ENCODE assay signal across 22 cellular contexts in genomic region chr20:8033447-8033846, GRCh38. TPM values are rescaled to one million over a fixed set of nuclear protein-coding genes. Genes with fewer than 3 reads are reported as not detected.
DNase-seq lines count a peak whose midpoint lies in the region; ATAC-seq, FAIRE-seq and TF ChIP-seq lines count a peak whose summit lies in the region.
"Had no signal": no experiment of that assay in that cellular context is flagged by ENCODE, and none has a peak within 500 bp of the region (broad histone marks: within the 10 kb centered on the region; RNA-seq: fewer than 3 reads in every experiment).

No MANE protein-coding gene starts in this region.

- H3K9me3 ChIP-seq in lower lobe of right lung: no peaks in the 10 kb centered on the region
- H3K9me3 ChIP-seq: BLaER1 had no signal

- H3K36me3 ChIP-seq in lower lobe of right lung: no peaks in the 10 kb centered on the region
- H3K36me3 ChIP-seq: BLaER1 had no signal

- no peaks in the 10 kb centered on the region for H3K4me1 Mint-ChIP-seq in activated naive CD8-positive, alpha-beta T cell treated with anti-CD3 and anti-CD28 coated beads, Interleukin-2, amount 50 U/mL, for 24 hours
- H3K4me1 Mint-ChIP-seq: B cell; CD8-positive, alpha-beta memory T cell had no signal

- no peak overlapping the region for H3K4me3 ChIP-seq in lower lobe of right lung
- H3K4me3 ChIP-seq: BLaER1, GM12878 had no signal

- H3K4me1 ChIP-seq in lower lobe of right lung: no peaks in the 10 kb centered on the region
- H3K4me1 ChIP-seq: BLaER1 had no signal

- no peaks in the 10 kb centered on the region for H3K27me3 ChIP-seq in lower lobe of right lung (ENCODE audit: low read depth)
- H3K27me3 ChIP-seq: BLaER1 had no signal

- no peaks in the 10 kb centered on the region for H3K9me3 Mint-ChIP-seq in activated naive CD8-positive, alpha-beta T cell treated with anti-CD3 and anti-CD28 coated beads, Interleukin-2, amount 50 U/mL, for 24 hours
- H3K9me3 Mint-ChIP-seq: CD4-positive, alpha-beta T cell; CD8-positive, alpha-beta memory T cell had no signal

- H3K4me3 Mint-ChIP-seq in activated naive CD8-positive, alpha-beta T cell treated with anti-CD3 and anti-CD28 coated beads, Interleukin-2, amount 50 U/mL, for 24 hours: no peak overlapping the region
- H3K4me3 Mint-ChIP-seq: B cell; CD4-positive, alpha-beta T cell; CD8-positive, alpha-beta memory T cell had no signal

- no peak for TF ChIP-seq POLR2A in H54 (IDR thresholded peaks at IDR 0.05; ENCODE audit: low read depth, low read length)

- TF ChIP-seq CTCF in lower lobe of right lung (IDR thresholded peaks at IDR 0.05): no peak

- H3K36me3 Mint-ChIP-seq in activated naive CD8-positive, alpha-beta T cell treated with anti-CD3 and anti-CD28 coated beads, Interleukin-2, amount 50 U/mL, for 24 hours (ENCODE audit: low read depth): no peaks in the 10 kb centered on the region
- H3K36me3 Mint-ChIP-seq: CD8-positive, alpha-beta memory T cell had no signal

- H3K27me3 Mint-ChIP-seq in activated naive CD8-positive, alpha-beta T cell treated with anti-CD3 and anti-CD28 coated beads, Interleukin-2, amount 50 U/mL, for 24 hours: no peaks in the 10 kb centered on the region
- H3K27me3 Mint-ChIP-seq: B cell; CD4-positive, alpha-beta T cell had no signal

- intact Hi-C loops in lower lobe of right lung (cut with DNase I) (no loop called here), posterior vena cava (cut with DNase I) (no loop called here)

- no peak overlapping the region for H3K27ac ChIP-seq in lower lobe of right lung
- H3K27ac ChIP-seq: 22Rv1, BLaER1, C4-2B had no signal

- ATAC-seq in lower lobe of right lung: peak in 1 of 2 donors; percentile 41
- ATAC-seq in activated naive CD8-positive, alpha-beta T cell treated with anti-CD3 and anti-CD28 coated beads, Interleukin-2, amount 50 U/mL, for 24 hours: no peak
- ATAC-seq: GM12878 had no signal

- DNase-seq in CD1c-positive myeloid dendritic cell (ENCODE audit: extremely low spot score) (peak; percentile 71), lower lobe of right lung (peak; percentile 60), posterior vena cava (ENCODE audit: low spot score) (peak; percentile 58), HUDEP-2 (lab: John Stamatoyannopoulos, UW; ENCODE audit: unreplicated experiment in 76 of 76) (no peak), H54 (ENCODE audit: insufficient read length, low spot score) (no peak)
- no peak for DNase-seq in activated naive CD8-positive, alpha-beta T cell treated with anti-CD3 and anti-CD28 coated beads, Interleukin-2, amount 50 U/mL, for 24 hours
- DNase-seq: CD4-positive, alpha-beta T cell; CD8-positive, alpha-beta memory T cell; DMS 273 treated with DMSO at 0.1 percent for 48 hours; DMS79; EL; GDM1; GOT3; H7; HCEC 1CT had no signal

- no peak for FAIRE-seq in H54 (lab: Jason Lieb, UNC)
- FAIRE-seq: A204.1, D721Med, GM12878 had no signal

- no peak overlapping the region for H3K27ac Mint-ChIP-seq in activated naive CD8-positive, alpha-beta T cell treated with anti-CD3 and anti-CD28 coated beads, Interleukin-2, amount 50 U/mL, for 24 hours
- H3K27ac Mint-ChIP-seq: B cell; CD4-positive, alpha-beta T cell had no signal

RNA-seq across cellular contexts. Expression of gene TMX4, which starts 13.9 kb away (rescaled TPM):
- total RNA-seq in lower lobe of right lung (35.7 TPM), posterior vena cava (10 to 100 TPM; 51.8 to 64.6 TPM)

Comparison
In these comparisons a context has a peak if more than half of its experiments do, and no peak if none do; other contexts are left out.
1. DNase-seq: peak in CD1c-positive myeloid dendritic cell (single experiment), lower lobe of right lung (single experiment) and posterior vena cava (single experiment); none in HUDEP-2 (0 of 76), H54 (single experiment) and activated naive CD8-positive, alpha-beta T cell treated with anti-CD3 and anti-CD28 coated beads, Interleukin-2, amount 50 U/mL, for 24 hours (single experiment).